ENCODE assay signal across 15 cellular contexts in genomic region chr7:106957766-106958165, GRCh38.
DNase-seq lines count a peak whose midpoint lies in the region; ATAC-seq, FAIRE-seq and TF ChIP-seq lines count a peak whose summit lies in the region.
"Had no signal": no experiment of that assay in that cellular context is flagged by ENCODE, and none has a peak within 500 bp of the region (broad histone marks: within the 10 kb centered on the region; RNA-seq: fewer than 3 reads in every experiment).

No MANE protein-coding gene starts in this region.

- H3K27me3 ChIP-seq in bronchial epithelial cell (ENCODE audit: control insufficient read depth, insufficient read depth, low read length): no peaks in the 10 kb centered on the region
- H3K27me3 ChIP-seq in trophoblast cell (ENCODE audit: insufficient read depth, low read length): no peaks in the 10 kb centered on the region
- H3K27me3 ChIP-seq: heart left ventricle, testis had no signal

- POLR2A ChIA-PET in OCI-LY7 (lab: Charles Lee): interaction anchor here (0.8 to 1.4 kb wide), 2 partner anchors 68 to 209 kb away, joined by 4 to 9 read pairs; no protein-coding TSS in a partner anchor

- H3K36me3 ChIP-seq in OCI-LY7 (ENCODE audit: insufficient read depth, low read length): no peaks in the 10 kb centered on the region
- H3K36me3 ChIP-seq in bronchial epithelial cell (ENCODE audit: control insufficient read depth, insufficient read depth, low read length): no peaks in the 10 kb centered on the region
- H3K36me3 ChIP-seq in trophoblast cell (ENCODE audit: control insufficient read depth in 1 of 2, insufficient read depth in 2 of 2, low read length in 2 of 2): no peaks in the 10 kb centered on the region
- H3K36me3 ChIP-seq: heart left ventricle had no signal

- H3K23ac ChIP-seq in trophoblast cell (ENCODE audit: low read length): no peak overlapping the region

- BruUV-seq in OCI-LY7 (replicated peaks; lab: Mats Ljungman, UMichigan): no TSS peak

- H3K9me3 ChIP-seq in OCI-LY7 (ENCODE audit: low read length) (no peaks in the 10 kb centered on the region), trophoblast cell (ENCODE audit: insufficient read depth, low read depth, low read length) (no peaks in the 10 kb centered on the region)
- H3K9me3 ChIP-seq: testis had no signal

- H2AFZ ChIP-seq in OCI-LY7 (ENCODE audit: low read length): no peak overlapping the region
- no peak overlapping the region for H2AFZ ChIP-seq in trophoblast cell (ENCODE audit: insufficient read depth, low read length, poor library complexity)

- H3K27me3 Mint-ChIP-seq in progenitor cell of endocrine pancreas: peaks cover 3% of the 10 kb centered on the region
- H3K27me3 Mint-ChIP-seq: activated naive CD8-positive, alpha-beta T cell had no signal

- FAIRE-seq in bronchial epithelial cell (lab: Jason Lieb, UNC): peak; percentile 83

- H4K8ac ChIP-seq in trophoblast cell (ENCODE audit: low read depth, low read length): no peak overlapping the region

- H3K9ac ChIP-seq in trophoblast cell (ENCODE audit: low read length): no peak overlapping the region

- H3K4me1 ChIP-seq in OCI-LY7 (ENCODE audit: insufficient read depth, low read length, poor library complexity, severe bottlenecking) (peaks cover 52% of the 10 kb centered on the region), trophoblast cell (ENCODE audit: control insufficient read depth in 1 of 2, insufficient read depth in 2 of 2, low read length in 2 of 2) (peaks cover 3 to 4% of the 10 kb centered on the region in 2 experiments)
- H3K4me1 ChIP-seq: testis had no signal

- H3K4me3 ChIP-seq in OCI-LY7 (ENCODE audit: low read depth, low read length, poor library complexity, severe bottlenecking) (no peak overlapping the region), bronchial epithelial cell (ENCODE audit: low read depth, low read length) (no peak overlapping the region), trophoblast cell (ENCODE audit: low read depth, low read length) (no peak overlapping the region)
- H3K4me3 ChIP-seq: heart left ventricle, SK-N-MC, testis had no signal

- ATAC-seq in stimulated activated naive CD8-positive, alpha-beta T cell treated with anti-CD3 and anti-CD28 coated beads, Interleukin-15, Interleukin-2, amounts not matched to agents 100 U/mL and 50 U/mL, for 24 hours: no peak
- no peak for ATAC-seq in HG03025 (IDR thresholded peaks at IDR 0.05; ENCODE audit: low FRiP score, unreplicated experiment)

- H3K9me3 Mint-ChIP-seq in progenitor cell of endocrine pancreas (ENCODE audit: low read depth): no peaks in the 10 kb centered on the region

- H3K79me2 ChIP-seq in OCI-LY7 (ENCODE audit: insufficient read depth, low read depth, low read length): no peaks in the 10 kb centered on the region
- H3K79me2 ChIP-seq in trophoblast cell (ENCODE audit: control insufficient read depth, insufficient read depth, low read length, poor library complexity): no peaks in the 10 kb centered on the region

- no CpG with 5 or more reads among the region's 2 CpGs for WGBS in trophoblast cell (ENCODE audit: extremely low coverage, insufficient coverage, insufficient read length)

- no peak overlapping the region for H3K4ac ChIP-seq in trophoblast cell (ENCODE audit: low read depth, low read length)

- H3K27ac ChIP-seq in OCI-LY7 (ENCODE audit: low read depth, low read length, poor library complexity, severe bottlenecking) (no peak overlapping the region), trophoblast cell (ENCODE audit: low read depth, low read length) (no peak overlapping the region)
- H3K27ac ChIP-seq: heart left ventricle, SK-N-MC, testis had no signal

- H2BK5ac ChIP-seq in trophoblast cell (ENCODE audit: low read depth, low read length, poor library complexity): no peak overlapping the region

- H4K20me1 ChIP-seq in OCI-LY7 (ENCODE audit: insufficient read depth, low read length): no peaks in the 10 kb centered on the region

- intact Hi-C loops in OCI-LY7 (cut with micrococcal nuclease; ENCODE audit: unreplicated experiment): no loop called here

- H3K4me3 Mint-ChIP-seq in progenitor cell of endocrine pancreas (ENCODE audit: low read depth): no peak overlapping the region
- H3K4me3 Mint-ChIP-seq: activated naive CD8-positive, alpha-beta T cell had no signal

- no peaks in the 10 kb centered on the region for H3K79me1 ChIP-seq in trophoblast cell (ENCODE audit: low read length)

- no peak overlapping the region for H3K18ac ChIP-seq in trophoblast cell (ENCODE audit: low read length)

- H2AK5ac ChIP-seq in trophoblast cell (ENCODE audit: low read length): no peak overlapping the region

- no peak for TF ChIP-seq CTCF in OCI-LY7 (conservative IDR thresholded peaks at IDR 0.05; ENCODE audit: low read length)
- TF ChIP-seq CTCF in bronchial epithelial cell (IDR thresholded peaks at IDR 0.05; ENCODE audit: insufficient read depth, low read length, severe bottlenecking): no peak
- TF ChIP-seq CTCF in progenitor cell of endocrine pancreas (IDR thresholded peaks at IDR 0.05; ENCODE audit: unreplicated experiment): no peak

- H2BK12ac ChIP-seq in trophoblast cell (ENCODE audit: low read length): no peak overlapping the region

- DNase-seq in NCI-H345 (lab: John Stamatoyannopoulos, UW) (peak; percentile 2), NCI-H345 treated with DMSO at 0.1 percent for 48 hours (lab: John Stamatoyannopoulos, UW; ENCODE audit: unreplicated experiment) (no peak), OCI-LY7 (ENCODE audit: low spot score) (peak; percentile 20), bronchial epithelial cell (ENCODE audit: low read depth) (peak; percentile 60), trophoblast cell (peak; percentile 32 to 60), progenitor cell of endocrine pancreas (ENCODE audit: low spot score, unreplicated experiment) (no peak)
- DNase-seq in stimulated activated naive CD8-positive, alpha-beta T cell treated with anti-CD3 and anti-CD28 coated beads, Interleukin-15, Interleukin-2, amounts not matched to agents 100 U/mL and 50 U/mL, for 24 hours: no peak
- DNase-seq: 8988T; activated CD8-positive, alpha-beta memory T cell treated with anti-CD3 and anti-CD28 coated beads, Interleukin-2, amount 50 U/mL, for 48 hours; NCI-H748 treated with DMSO at 0.1 percent for 48 hours; testis had no signal

- H2BK120ac ChIP-seq in trophoblast cell (ENCODE audit: insufficient read depth, low read length, poor library complexity): no peak overlapping the region

- no peak overlapping the region for H4K91ac ChIP-seq in trophoblast cell (ENCODE audit: low read depth, low read length)

- H3K4me1 Mint-ChIP-seq in progenitor cell of endocrine pancreas (ENCODE audit: low read depth): peaks cover 3% of the 10 kb centered on the region

- CTCF ChIA-PET in OCI-LY7 (lab: Charles Lee; ENCODE audit: unreplicated experiment): no interaction called here

- H3K36me3 Mint-ChIP-seq in progenitor cell of endocrine pancreas (ENCODE audit: insufficient read depth): no peaks in the 10 kb centered on the region
- H3K36me3 Mint-ChIP-seq: activated naive CD8-positive, alpha-beta T cell had no signal

- no peak overlapping the region for H4K12ac ChIP-seq in trophoblast cell (ENCODE audit: low read depth, low read length)

- no peak overlapping the region for H3K14ac ChIP-seq in trophoblast cell (ENCODE audit: low read length)

- H3K4me2 ChIP-seq in OCI-LY7 (ENCODE audit: low read length) (no peak overlapping the region), trophoblast cell (ENCODE audit: low read length) (no peak overlapping the region)

- no peaks in the 10 kb centered on the region for H3K9me2 ChIP-seq in OCI-LY7 (ENCODE audit: insufficient read depth, low read length)

- H3K27ac Mint-ChIP-seq in progenitor cell of endocrine pancreas: no peak overlapping the region
- H3K27ac Mint-ChIP-seq: activated naive CD8-positive, alpha-beta T cell had no signal

Comparison
In these comparisons a context has a peak if more than half of its experiments do, and no peak if none do; other contexts are left out.
1. DNase-seq: peak in NCI-H345 (single experiment), OCI-LY7 (single experiment), bronchial epithelial cell (single experiment) and trophoblast cell (2 of 2); none in NCI-H345 treated with DMSO at 0.1 percent for 48 hours (single experiment), progenitor cell of endocrine pancreas (single experiment) and stimulated activated naive CD8-positive, alpha-beta T cell treated with anti-CD3 and anti-CD28 coated beads, Interleukin-15, Interleukin-2, amounts not matched to agents 100 U/mL and 50 U/mL, for 24 hours (single experiment).